28 cellular contexts compared by ENCODE assay signal in the genomic region with DNA sequence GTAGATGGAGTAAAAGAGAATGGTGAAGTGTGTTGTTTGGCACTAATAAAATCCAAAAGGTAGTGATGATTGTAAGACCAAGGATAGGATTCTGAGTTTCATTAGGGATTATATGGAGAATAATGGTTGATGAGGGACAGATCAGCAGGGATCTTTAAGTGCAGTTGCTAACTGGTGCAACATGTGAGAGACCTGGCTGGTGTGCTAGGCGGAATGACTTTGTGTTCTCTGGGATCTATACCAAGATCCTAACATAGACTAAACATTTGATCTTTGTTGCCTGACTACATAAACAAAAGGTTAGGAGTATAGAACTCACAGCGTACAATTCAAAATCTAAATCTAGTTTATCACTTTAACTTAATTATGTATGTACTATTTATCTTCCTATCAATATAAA.
"Had no signal": no experiment of that assay in that cellular context is flagged by ENCODE, and none has a peak within 500 bp of the region (broad histone marks: within the 10 kb centered on the region; RNA-seq: fewer than 3 reads in every experiment).

No MANE protein-coding gene starts in this region.

- H3K27ac Mint-ChIP-seq: activated naive CD4-positive, alpha-beta T cell treated with anti-CD3 and anti-CD28 coated beads, Interleukin-2, amount 10 ng/mL, durations not matched to agents 7 days and 5 days; activated naive CD8-positive, alpha-beta T cell treated with anti-CD3 and anti-CD28 coated beads, Interleukin-2, amount 10 ng/mL, durations not matched to agents 7 days and 5 days; stimulated activated memory B cell treated with anti-CD40 and anti-IgM and Interleukin-4, amounts not matched to agents 10 μg/mL and 1 μg/mL and 100 μg/mL, for 72 hours; T-cell had no signal

- H3K27me3 ChIP-seq: brain microvascular endothelial cell, stomach, suprapubic skin, tibial artery, upper lobe of right lung had no signal

- H3K9me3 Mint-ChIP-seq: activated naive CD4-positive, alpha-beta T cell treated with anti-CD3 and anti-CD28 coated beads, Interleukin-2, amount 10 ng/mL, durations not matched to agents 7 days and 5 days; activated naive CD8-positive, alpha-beta T cell treated with anti-CD3 and anti-CD28 coated beads, Interleukin-2, amount 10 ng/mL, durations not matched to agents 7 days and 5 days; T-cell had no signal

- H3K4me3 Mint-ChIP-seq: activated naive CD4-positive, alpha-beta T cell treated with anti-CD3 and anti-CD28 coated beads, Interleukin-2, amount 10 ng/mL, durations not matched to agents 7 days and 5 days; activated naive CD8-positive, alpha-beta T cell treated with anti-CD3 and anti-CD28 coated beads, Interleukin-2, amount 10 ng/mL, durations not matched to agents 7 days and 5 days; natural killer cell treated with Interleukin-12 subunit alpha and Interleukin-12 subunit beta and Interleukin-15 and Interleukin-18, amount 100 ng/mL, for 72 hours; stimulated activated memory B cell treated with anti-CD40 and anti-IgM and Interleukin-4, amounts not matched to agents 10 μg/mL and 1 μg/mL and 100 μg/mL, for 72 hours; T-cell had no signal

- H3K36me3 ChIP-seq: brain microvascular endothelial cell had no signal

- H3K4me1 Mint-ChIP-seq: activated naive CD4-positive, alpha-beta T cell treated with anti-CD3 and anti-CD28 coated beads, Interleukin-2, amount 10 ng/mL, durations not matched to agents 7 days and 5 days; activated naive CD8-positive, alpha-beta T cell treated with anti-CD3 and anti-CD28 coated beads, Interleukin-2, amount 10 ng/mL, durations not matched to agents 7 days and 5 days had no signal

- ATAC-seq: left lobe of liver; mucosa of descending colon; natural killer cell treated with Interleukin-12 subunit alpha and Interleukin-12 subunit beta and Interleukin-15 and Interleukin-18, amount 100 ng/mL, for 72 hours; sciatic nerve; stimulated activated memory B cell treated with anti-CD40 and anti-IgM and Interleukin-4, amounts not matched to agents 10 μg/mL and 1 μg/mL and 100 μg/mL, for 72 hours; T-cell; upper lobe of right lung had no signal

- FAIRE-seq: astrocyte, endothelial cell of umbilical vein, small intestine had no signal

- H3K4me1 ChIP-seq: suprapubic skin, tibial artery had no signal

- DNase-seq: activated CD4-positive, alpha-beta T cell treated with anti-CD3 and anti-CD28 coated beads for 4 hours; activated CD4-positive, alpha-beta T cell treated with anti-CD3 and anti-CD28 coated beads, Interleukin-2, amount 50 U/mL, for 48 hours; activated CD4-positive, CD25-positive, alpha-beta regulatory T cell; activated CD8-positive, alpha-beta memory T cell treated with anti-CD3 and anti-CD28 coated beads for 24 hours; activated gamma-delta T cell; activated naive CD4-positive, alpha-beta T cell treated with anti-CD3 and anti-CD28 coated beads, Interleukin-2, amount 10 ng/mL, durations not matched to agents 7 days and 5 days; activated naive CD8-positive, alpha-beta T cell treated with anti-CD3 and anti-CD28 coated beads, Interleukin-2, amount 10 ng/mL, durations not matched to agents 7 days and 5 days; brain microvascular endothelial cell; caudate nucleus; head of caudate nucleus; mucosa of descending colon; posterior cingulate gyrus; small intestine; stimulated activated CD4-positive, alpha-beta T cell treated with anti-CD3 and anti-CD28 coated beads, Interleukin-1b, Interleukin-23, amount 100 ng/mL, for 48 hours; stimulated activated CD4-positive, alpha-beta T cell treated with anti-CD3 and anti-CD28 coated beads, Interleukin-4, amount 100 ng/mL, for 4 hours; stimulated activated CD8-positive, alpha-beta memory T cell treated with anti-CD3 and anti-CD28 coated beads, Interleukin-4, amount 100 ng/mL, for 48 hours; stomach; T-cell; tibial artery; upper lobe of right lung had no signal

- H3K9me3 ChIP-seq: mucosa of descending colon, stomach, suprapubic skin, tibial artery, upper lobe of right lung had no signal

- H3K27ac ChIP-seq: brain microvascular endothelial cell, stomach, suprapubic skin, tibial artery, upper lobe of right lung had no signal

- H3K4me3 ChIP-seq: lung, mucosa of descending colon, stomach, suprapubic skin, tibial artery, upper lobe of right lung had no signal

- H3K36me3 Mint-ChIP-seq: activated naive CD4-positive, alpha-beta T cell treated with anti-CD3 and anti-CD28 coated beads, Interleukin-2, amount 10 ng/mL, durations not matched to agents 7 days and 5 days had no signal

- H3K27me3 Mint-ChIP-seq: activated naive CD4-positive, alpha-beta T cell treated with anti-CD3 and anti-CD28 coated beads, Interleukin-2, amount 10 ng/mL, durations not matched to agents 7 days and 5 days; activated naive CD8-positive, alpha-beta T cell treated with anti-CD3 and anti-CD28 coated beads, Interleukin-2, amount 10 ng/mL, durations not matched to agents 7 days and 5 days; natural killer cell treated with Interleukin-12 subunit alpha and Interleukin-12 subunit beta and Interleukin-15 and Interleukin-18, amount 100 ng/mL, for 72 hours; stimulated activated memory B cell treated with anti-CD40 and anti-IgM and Interleukin-4, amounts not matched to agents 10 μg/mL and 1 μg/mL and 100 μg/mL, for 72 hours; T-cell had no signal
